ENCODE assay signal across 13 cellular contexts in the genomic region with DNA sequence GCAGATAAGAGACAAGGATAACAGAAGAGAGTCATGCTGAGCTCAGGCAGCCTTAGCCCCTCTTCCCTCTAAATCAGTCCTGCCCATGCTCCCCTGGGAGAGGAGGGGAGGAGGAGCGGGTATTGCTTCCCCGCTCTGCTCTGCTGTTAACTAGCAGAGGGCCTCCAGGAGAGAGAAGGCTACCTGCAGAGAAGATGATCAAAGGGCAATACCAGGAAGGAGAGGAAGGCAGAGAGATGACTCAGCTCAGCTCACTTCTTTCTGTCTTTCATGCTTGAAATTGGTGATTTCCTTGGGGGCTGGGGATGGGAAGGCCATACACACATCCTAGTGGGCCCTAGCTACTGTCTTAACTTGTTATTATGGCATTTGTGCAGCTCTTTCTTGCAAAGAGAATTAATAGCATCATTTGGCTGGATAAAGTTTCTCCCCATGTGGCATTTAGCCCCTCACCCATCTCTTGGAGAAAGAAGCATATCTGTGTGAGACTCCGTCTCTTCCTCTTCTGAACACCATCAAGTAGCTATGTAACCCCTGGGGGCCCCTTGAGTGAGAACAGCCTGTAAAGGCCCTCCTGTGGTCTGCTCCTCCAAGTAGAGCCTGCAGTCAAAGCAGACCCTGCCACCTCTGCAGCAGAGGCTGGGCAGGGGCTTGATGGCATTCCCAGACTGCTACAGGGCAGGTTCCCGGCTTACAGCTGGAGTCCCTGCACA. TPM values are rescaled to one million over a fixed set of nuclear protein-coding genes. Genes with fewer than 3 reads are reported as not detected.
A peak's percentile ranks its signal among the peaks of the same experiment; 100 is the strongest.
DNase-seq lines count a peak whose midpoint lies in the region; ATAC-seq and TF ChIP-seq lines count a peak whose summit lies in the region.
"Had no signal": no experiment of that assay in that cellular context is flagged by ENCODE, and none has a peak within 500 bp of the region (broad histone marks: within the 10 kb centered on the region; RNA-seq: fewer than 3 reads in every experiment).

No MANE protein-coding gene starts in this region.

- H3K9me3 ChIP-seq in Caco-2 (peaks cover 6% of the 10 kb centered on the region; the same call in 1 of the 2 replicates), NT2/D1 (ENCODE audit: insufficient read depth, low read length) (no peaks in the 10 kb centered on the region)
- H3K9me3 ChIP-seq: suprapubic skin had no signal

- no peak overlapping the region for H3K4me3 Mint-ChIP-seq in Caco-2 (ENCODE audit: unreplicated experiment)
- H3K4me3 Mint-ChIP-seq: activated naive CD8-positive, alpha-beta T cell had no signal

- BruUV-seq in Caco-2 (replicated peaks; lab: Mats Ljungman, UMichigan), result no TSS peak

- DNase-seq in Caco-2, result no peak
- DNase-seq in NT2/D1 (ENCODE audit: low read depth, low spot score), result peak; percentile 67
- DNase-seq in iPS DF 4.7 (ENCODE audit: extremely low read depth, low spot score), result peak; percentile 92
- DNase-seq in HK-2 (ENCODE audit: unreplicated experiment), result no peak
- no peak for DNase-seq in C1 segment of cervical spinal cord (lab: John Stamatoyannopoulos, UW)
- no peak for DNase-seq in GM19238 (ENCODE audit: insufficient read length, low spot score)
- DNase-seq: nucleus accumbens; SHP77; stimulated activated CD4-positive, alpha-beta T cell treated with anti-CD3 and anti-CD28 coated beads, Interleukin-2, amount 100 ng/mL, for 48 hours had no signal

- no peaks in the 10 kb centered on the region for H3K36me3 Mint-ChIP-seq in Caco-2 (ENCODE audit: insufficient read depth, unreplicated experiment)
- H3K36me3 Mint-ChIP-seq: activated naive CD8-positive, alpha-beta T cell had no signal

- no peak for TF ChIP-seq CTCF in Caco-2 (IDR thresholded peaks at IDR 0.05; ENCODE audit: insufficient read depth in 1 of 2, low read depth in 1 of 2, low read length in 1 of 2, severe bottlenecking in 1 of 2, unreplicated experiment in 1 of 2)

- H3K4me3 ChIP-seq in Caco-2 (ENCODE audit: low read depth, low read length) (no peak overlapping the region), NT2/D1 (ENCODE audit: insufficient read length, low read depth) (no peak overlapping the region)
- H3K4me3 ChIP-seq: suprapubic skin had no signal

- H3K36me3 ChIP-seq in Caco-2 (ENCODE audit: control insufficient read depth, insufficient read depth, low read length) (no peaks in the 10 kb centered on the region), NT2/D1 (ENCODE audit: insufficient read depth, insufficient read length, low read length) (no peaks in the 10 kb centered on the region)
- H3K36me3 ChIP-seq: suprapubic skin had no signal

- CTCF ChIA-PET in Caco-2 (lab: Charles Lee), result interaction anchor here (2.4 kb wide), 1 partner anchor 111 kb away, joined by 10 read pairs; no protein-coding TSS in a partner anchor

- peak overlapping the region; percentile 7 for H3K27ac Mint-ChIP-seq in Caco-2 (ENCODE audit: unreplicated experiment)
- H3K27ac Mint-ChIP-seq: activated naive CD8-positive, alpha-beta T cell had no signal

- intact Hi-C loops in Caco-2 (cut with micrococcal nuclease; ENCODE audit: unreplicated experiment), result no loop called here

- H3K27me3 Mint-ChIP-seq in Caco-2 (ENCODE audit: insufficient read depth, unreplicated experiment), result no peaks in the 10 kb centered on the region
- H3K27me3 Mint-ChIP-seq: activated naive CD8-positive, alpha-beta T cell had no signal

- no peaks in the 10 kb centered on the region for H3K27me3 ChIP-seq in Caco-2 (replicated peaks; ENCODE audit: control insufficient read depth, insufficient read depth, low read length)
- no peaks in the 10 kb centered on the region for H3K27me3 ChIP-seq in NT2/D1 (ENCODE audit: insufficient read depth, insufficient read length)
- H3K27me3 ChIP-seq: suprapubic skin had no signal

- H3K9me3 Mint-ChIP-seq in Caco-2 (ENCODE audit: unreplicated experiment), result no peaks in the 10 kb centered on the region

- peak overlapping the region; percentile 34 for H3K9ac ChIP-seq in NT2/D1 (ENCODE audit: insufficient read length, low read depth)

- ATAC-seq in HG02759 (IDR thresholded peaks at IDR 0.05; ENCODE audit: unreplicated experiment) (peak; percentile 57), HG03521 (IDR thresholded peaks at IDR 0.05; ENCODE audit: unreplicated experiment) (no peak)

- H3K4me1 ChIP-seq in Caco-2, result peaks cover 55% of the 10 kb centered on the region
- H3K4me1 ChIP-seq in NT2/D1 (ENCODE audit: insufficient read depth, insufficient read length), result peaks cover 9% of the 10 kb centered on the region

- peaks cover 11% of the 10 kb centered on the region for H3K4me1 Mint-ChIP-seq in Caco-2 (ENCODE audit: low read depth, unreplicated experiment)

- POLR2A ChIA-PET in Caco-2 (lab: Charles Lee), result no interaction called here

RNA-seq across cellular contexts. Expression of a gene that starts 33.4 kb away (rescaled TPM):
- total RNA-seq in Caco-2 (2022), result 60.8 and 64.6 TPM in 2 replicates

Comparison
In these comparisons a context has a peak if more than half of its experiments do, and no peak if none do; other contexts are left out.
1. DNase-seq: peak in NT2/D1 (single experiment) and iPS DF 4.7 (single experiment); none in Caco-2 (0 of 2), HK-2 (single experiment), C1 segment of cervical spinal cord (0 of 14) and GM19238 (single experiment).